In the genomic region with DNA sequence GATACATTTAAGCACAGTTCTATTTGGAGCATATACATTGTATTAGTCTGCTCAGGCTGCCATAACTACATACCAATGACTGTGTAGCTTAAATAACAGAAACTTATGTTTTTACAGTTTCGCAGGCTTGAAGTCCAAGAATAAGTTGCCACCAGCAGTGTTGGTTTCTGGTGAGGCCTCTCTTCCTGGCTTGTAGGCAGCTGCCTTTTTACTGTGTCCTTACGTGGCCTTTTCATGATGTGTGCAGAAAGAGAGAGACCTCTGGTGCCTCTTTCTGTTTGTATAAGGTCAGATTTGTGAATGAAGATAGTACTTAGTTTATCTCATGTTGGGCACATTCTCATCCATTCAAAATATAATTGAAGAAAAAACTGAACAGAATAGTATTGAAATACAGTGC, we compare ENCODE assay signal across 19 cellular contexts.
"Had no signal": no experiment of that assay in that cellular context is flagged by ENCODE, and none has a peak within 500 bp of the region (broad histone marks: within the 10 kb centered on the region; RNA-seq: fewer than 3 reads in every experiment).

No MANE protein-coding gene starts in this region.

- H3K27me3 ChIP-seq: neural progenitor cell, ovary, right lobe of liver, tibial nerve, vagina had no signal

- H2AFZ ChIP-seq: neural progenitor cell had no signal

- H3K4me2 ChIP-seq: neural progenitor cell, smooth muscle cell had no signal

- DNase-seq: activated CD4-positive, alpha-beta memory T cell treated with anti-CD3 and anti-CD28 coated beads, Interleukin-2, amount 10 ng/mL, durations not matched to agents 7 days and 5 days; activated CD4-positive, alpha-beta T cell treated with anti-CD3 and anti-CD28 coated beads for 36 hours; activated effector memory CD4-positive, alpha-beta T cell treated with anti-CD3 and anti-CD28 coated beads, Interleukin-2, amount 50 U/mL, for 16 hours; activated T-cell treated with anti-CD3 and anti-CD28 coated beads, Interleukin-2, amount 50 U/mL, for 48 hours; amniotic stem cell; caudate nucleus; islet precursor cell; naive B cell; ovary; right lobe of liver; stimulated activated CD4-positive, alpha-beta T cell treated with anti-CD3 and anti-CD28 coated beads, Interleukin-4, amount 100 ng/mL, for 4 hours; stimulated activated CD8-positive, alpha-beta memory T cell treated with anti-CD3 and anti-CD28 coated beads, Interleukin-4, amount 100 ng/mL, for 48 hours; stimulated activated naive CD4-positive, alpha-beta T cell treated with Interleukin-2 at 50 U/mL for 16 hours; substantia nigra had no signal

- H3K9me3 ChIP-seq: ovary, right lobe of liver, tibial nerve, vagina had no signal

- H3K27me3 Mint-ChIP-seq: activated CD4-positive, alpha-beta memory T cell treated with anti-CD3 and anti-CD28 coated beads, Interleukin-2, amount 10 ng/mL, durations not matched to agents 7 days and 5 days; activated CD4-positive, alpha-beta T cell treated with anti-CD3 and anti-CD28 coated beads for 36 hours; naive B cell had no signal

- H3K4me3 ChIP-seq: neural progenitor cell, ovary, right lobe of liver, smooth muscle cell, tibial nerve, vagina had no signal

- H3K4me1 ChIP-seq: neural progenitor cell, right lobe of liver, tibial nerve, vagina had no signal

- H3K36me3 Mint-ChIP-seq: naive B cell, neural progenitor cell had no signal

- H3K27ac Mint-ChIP-seq: activated CD4-positive, alpha-beta memory T cell treated with anti-CD3 and anti-CD28 coated beads, Interleukin-2, amount 10 ng/mL, durations not matched to agents 7 days and 5 days; activated CD4-positive, alpha-beta T cell treated with anti-CD3 and anti-CD28 coated beads for 36 hours; activated naive CD4-positive, alpha-beta T cell treated with anti-CD3 and anti-CD28 coated beads, Interleukin-2, amount 50 U/mL, for 72 hours; naive B cell; neural progenitor cell had no signal

- H3K4me3 Mint-ChIP-seq: activated CD4-positive, alpha-beta memory T cell treated with anti-CD3 and anti-CD28 coated beads, Interleukin-2, amount 10 ng/mL, durations not matched to agents 7 days and 5 days; activated CD4-positive, alpha-beta T cell treated with anti-CD3 and anti-CD28 coated beads for 36 hours; naive B cell; neural progenitor cell had no signal

- H3K4me1 Mint-ChIP-seq: activated CD4-positive, alpha-beta memory T cell treated with anti-CD3 and anti-CD28 coated beads, Interleukin-2, amount 10 ng/mL, durations not matched to agents 7 days and 5 days; activated CD4-positive, alpha-beta T cell treated with anti-CD3 and anti-CD28 coated beads for 36 hours; naive B cell; neural progenitor cell had no signal

- H3K36me3 ChIP-seq: neural progenitor cell, ovary, right lobe of liver, tibial nerve, vagina had no signal

- H3K27ac ChIP-seq: neural progenitor cell, ovary, right lobe of liver, tibial nerve, vagina had no signal

- H3K9ac ChIP-seq: neural progenitor cell had no signal

- ATAC-seq: activated CD4-positive, alpha-beta T cell treated with anti-CD3 and anti-CD28 coated beads for 36 hours; activated naive CD4-positive, alpha-beta T cell treated with anti-CD3 and anti-CD28 coated beads, Interleukin-2, amount 50 U/mL, for 72 hours; right lobe of liver had no signal
